20 cellular contexts compared by ENCODE assay signal in the genomic region with DNA sequence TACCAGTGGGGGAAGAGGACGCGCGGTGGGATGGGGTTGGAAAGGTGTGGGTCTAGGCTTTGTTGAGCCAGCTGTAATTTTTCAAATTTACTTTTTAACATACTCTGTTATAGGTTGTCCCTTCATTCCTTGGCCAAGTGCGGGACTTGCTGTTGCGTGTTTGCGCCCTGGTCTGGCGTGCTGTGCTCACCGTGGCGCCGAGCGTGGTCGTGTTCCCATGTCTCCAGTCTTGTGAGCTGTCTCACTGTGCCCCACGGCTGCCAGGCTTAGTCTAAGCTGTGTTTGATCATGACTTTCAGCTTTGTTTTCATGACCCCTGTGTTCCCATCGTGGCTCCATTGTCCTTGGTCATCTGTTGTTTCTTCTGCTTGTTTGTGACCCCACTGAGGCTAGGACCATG.
"Had no signal": no experiment of that assay in that cellular context is flagged by ENCODE, and none has a peak within 500 bp of the region (broad histone marks: within the 10 kb centered on the region; RNA-seq: fewer than 3 reads in every experiment).

No MANE protein-coding gene starts in this region.

- H3K9me3 ChIP-seq: lower lobe of right lung, prostate gland, stomach, testis, upper lobe of left lung had no signal

- ATAC-seq: foreskin keratinocyte, lower lobe of right lung, right cardiac atrium had no signal

- H3K27me3 Mint-ChIP-seq: activated naive CD8-positive, alpha-beta T cell treated with anti-CD3 and anti-CD28 coated beads, Interleukin-2, amount 10 ng/mL, durations not matched to agents 7 days and 5 days; brain; naive B cell had no signal

- H3K4me1 ChIP-seq: foreskin keratinocyte, lower lobe of right lung, prostate gland, stomach, testis, upper lobe of left lung had no signal

- H3K27ac ChIP-seq: foreskin keratinocyte, lower lobe of right lung, prostate gland, skin epidermis, stomach, testis, upper lobe of left lung had no signal

- DNase-seq: activated CD4-positive, alpha-beta T cell treated with anti-CD3 and anti-CD28 coated beads for 4 hours; activated CD8-positive, alpha-beta memory T cell treated with anti-CD3 and anti-CD28 coated beads, Interleukin-2, amount 50 U/mL, for 48 hours; activated naive CD8-positive, alpha-beta T cell treated with anti-CD3 and anti-CD28 coated beads, Interleukin-2, amount 10 ng/mL, durations not matched to agents 7 days and 5 days; cortex of kidney; effector CD8-positive, alpha-beta T cell; foreskin keratinocyte; lower lobe of right lung; naive B cell; nucleus accumbens; right cardiac atrium; stimulated activated CD4-positive, alpha-beta T cell treated with anti-CD3 and anti-CD28 coated beads, Interleukin-4, amount 100 ng/mL, for 24 hours; stimulated activated CD8-positive, alpha-beta memory T cell treated with anti-CD3 and anti-CD28 coated beads, Interleukin-4, amount 100 ng/mL, for 48 hours; stomach; testis had no signal

- H3K4me1 Mint-ChIP-seq: brain had no signal

- H3K9me3 Mint-ChIP-seq: activated naive CD8-positive, alpha-beta T cell treated with anti-CD3 and anti-CD28 coated beads, Interleukin-2, amount 10 ng/mL, durations not matched to agents 7 days and 5 days; activated T-helper 2 cell treated with anti-CD3 and anti-CD28 coated beads, Interferon-gamma antibody, Interleukin-2, Interleukin-4, amounts not matched to agents 10 μg/mL and 5 μg/mL and 100 μg/mL, durations not matched to agents 14 hours and 24 hours and 36 hours; brain; naive B cell; T-helper 1 cell treated with Interleukin-12 subunit alpha and Interleukin-12 subunit beta and Interleukin-4 antibody, amounts not matched to agents 30 μg/mL and 1 μg/mL, for 36 hours had no signal

- H3K4me3 ChIP-seq: lower lobe of right lung, prostate gland, skin epidermis, stomach, testis, upper lobe of left lung had no signal

- H3K4me3 Mint-ChIP-seq: activated naive CD8-positive, alpha-beta T cell treated with anti-CD3 and anti-CD28 coated beads, Interleukin-2, amount 10 ng/mL, durations not matched to agents 7 days and 5 days; brain; naive B cell; T-helper 1 cell treated with Interleukin-12 subunit alpha and Interleukin-12 subunit beta and Interleukin-4 antibody, amounts not matched to agents 30 μg/mL and 1 μg/mL, for 36 hours had no signal

- H3K27ac Mint-ChIP-seq: activated T-helper 2 cell treated with anti-CD3 and anti-CD28 coated beads, Interferon-gamma antibody, Interleukin-2, Interleukin-4, amounts not matched to agents 10 μg/mL and 5 μg/mL and 100 μg/mL, durations not matched to agents 14 hours and 24 hours and 36 hours; brain; T-helper 1 cell treated with Interleukin-12 subunit alpha and Interleukin-12 subunit beta and Interleukin-4 antibody, amounts not matched to agents 30 μg/mL and 1 μg/mL, for 36 hours had no signal

- H3K27me3 ChIP-seq: foreskin keratinocyte, stomach, testis, upper lobe of left lung had no signal
